In genomic region chr11:106937113-106937512, GRCh38 we compare ENCODE assay signal across 14 cellular contexts.
DNase-seq lines count a peak whose midpoint lies in the region; ATAC-seq and TF ChIP-seq lines count a peak whose summit lies in the region.
"Had no signal": no experiment of that assay in that cellular context is flagged by ENCODE, and none has a peak within 500 bp of the region (broad histone marks: within the 10 kb centered on the region; RNA-seq: fewer than 3 reads in every experiment).

No MANE protein-coding gene starts in this region.

- H3K4me3 ChIP-seq in breast epithelium, result no peak overlapping the region
- H3K4me3 ChIP-seq in Karpas-422 (ENCODE audit: low read length), result no peak overlapping the region
- H3K4me3 ChIP-seq: GM23338 had no signal

- H3K27ac ChIP-seq in breast epithelium, result no peak overlapping the region
- H3K27ac ChIP-seq in Karpas-422 (ENCODE audit: low read length), result no peak overlapping the region
- H3K27ac ChIP-seq: C4-2B had no signal

- no peaks in the 10 kb centered on the region for H3K36me3 Mint-ChIP-seq in MCF 10A (ENCODE audit: insufficient read depth, unreplicated experiment)

- TF ChIP-seq POLR2A in breast epithelium (IDR thresholded peaks at IDR 0.05), result no peak

- no peak overlapping the region for H2AFZ ChIP-seq in Karpas-422 (ENCODE audit: low read length)
- H2AFZ ChIP-seq: GM23338 had no signal

- H3K9me3 Mint-ChIP-seq in MCF 10A (ENCODE audit: unreplicated experiment), result no peaks in the 10 kb centered on the region
- H3K9me3 Mint-ChIP-seq: GM23338 had no signal

- no peaks in the 10 kb centered on the region for H3K79me2 ChIP-seq in Karpas-422 (ENCODE audit: low read length)

- H3K4me1 Mint-ChIP-seq in MCF 10A (ENCODE audit: insufficient read depth, unreplicated experiment), result no peaks in the 10 kb centered on the region

- no peak overlapping the region for H3K27ac Mint-ChIP-seq in MCF 10A (ENCODE audit: low read depth, unreplicated experiment)
- H3K27ac Mint-ChIP-seq: CD4-positive, alpha-beta T cell; GM23338 had no signal

- H3K9me3 ChIP-seq in breast epithelium, result no peaks in the 10 kb centered on the region
- no peaks in the 10 kb centered on the region for H3K9me3 ChIP-seq in Karpas-422 (ENCODE audit: low read length)
- H3K9me3 ChIP-seq: Caco-2 had no signal

- no peak for ATAC-seq in HG02870 (IDR thresholded peaks at IDR 0.05; ENCODE audit: unreplicated experiment)
- ATAC-seq: GM23338 had no signal

- H3K27me3 ChIP-seq in breast epithelium (no peaks in the 10 kb centered on the region), Karpas-422 (ENCODE audit: low read length) (no peaks in the 10 kb centered on the region)

- no TSS peak for BruUV-seq in MCF 10A (replicated peaks; lab: Mats Ljungman, UMichigan)

- no peaks in the 10 kb centered on the region for H4K20me1 ChIP-seq in Karpas-422 (ENCODE audit: insufficient read depth, low read depth, low read length)

- H3K4me2 ChIP-seq in Karpas-422 (ENCODE audit: low read depth, low read length, poor library complexity, severe bottlenecking), result no peak overlapping the region
- H3K4me2 ChIP-seq: GM23338 had no signal

- DNase-seq in MCF 10A (ENCODE audit: unreplicated experiment) (peak; percentile 11), breast epithelium (ENCODE audit: low spot score in 2 of 2) (no peak), NCI-H446 treated with DMSO at 0.1 percent for 48 hours (lab: John Stamatoyannopoulos, UW) (peak; percentile 63), fibroblast of peridontal ligament (ENCODE audit: extremely low read depth) (peak; percentile 48), iPS-NIHi11 (ENCODE audit: low spot score) (no peak), Karpas-422 (no peak)
- DNase-seq: ACHN; Caco-2; CD4-positive, alpha-beta T cell; HCEC 1CT; IMR-90 had no signal

- no peak overlapping the region for H3K9ac ChIP-seq in Karpas-422 (ENCODE audit: low read length)

- no peaks in the 10 kb centered on the region for H3K9me2 ChIP-seq in Karpas-422 (replicated peaks; ENCODE audit: insufficient read depth, low read length)

- no peaks in the 10 kb centered on the region for H3K27me3 Mint-ChIP-seq in MCF 10A (ENCODE audit: insufficient read depth, unreplicated experiment)
- H3K27me3 Mint-ChIP-seq: CD4-positive, alpha-beta T cell had no signal

- H3K4me3 Mint-ChIP-seq in MCF 10A (ENCODE audit: unreplicated experiment), result no peak overlapping the region
- H3K4me3 Mint-ChIP-seq: CD4-positive, alpha-beta T cell; GM23338 had no signal

- H3K36me3 ChIP-seq in breast epithelium (no peaks in the 10 kb centered on the region), Karpas-422 (ENCODE audit: insufficient read depth, low read length) (no peaks in the 10 kb centered on the region)

- intact Hi-C loops in MCF 10A (cut with micrococcal nuclease), result no loop called here
- intact Hi-C loops in breast epithelium (cut with DNase I; ENCODE audit: low total_unique reads), result no loop called here

- POLR2A ChIA-PET in MCF 10A (lab: Yijun Ruan, JAX), result no interaction called here

- H3K4me1 ChIP-seq in breast epithelium (no peaks in the 10 kb centered on the region), Karpas-422 (ENCODE audit: low read length) (no peaks in the 10 kb centered on the region)

- no peak for TF ChIP-seq CTCF in MCF 10A (IDR thresholded peaks at IDR 0.05; ENCODE audit: unreplicated experiment)
- TF ChIP-seq CTCF in breast epithelium (IDR thresholded peaks at IDR 0.05), result no peak

- CTCF ChIA-PET in MCF 10A (lab: Yijun Ruan, JAX), result interaction anchor here (0.6 kb wide), 1 partner anchor 33 kb away, joined by 3 read pairs; no protein-coding TSS in a partner anchor

Comparison
In these comparisons a context has a peak if more than half of its experiments do, and no peak if none do; other contexts are left out.
1. DNase-seq: peak in MCF 10A (single experiment), NCI-H446 treated with DMSO at 0.1 percent for 48 hours (single experiment) and fibroblast of peridontal ligament (single experiment); none in breast epithelium (0 of 2), iPS-NIHi11 (single experiment) and Karpas-422 (single experiment).